ENCODE assay signal across 21 cellular contexts in genomic region chr10:56928717-56929116, GRCh38.
A peak's percentile ranks its signal among the peaks of the same experiment; 100 is the strongest.
DNase-seq lines count a peak whose midpoint lies in the region; ATAC-seq and TF ChIP-seq lines count a peak whose summit lies in the region.
"Had no signal": no experiment of that assay in that cellular context is flagged by ENCODE, and none has a peak within 500 bp of the region (broad histone marks: within the 10 kb centered on the region; RNA-seq: fewer than 3 reads in every experiment).

No MANE protein-coding gene starts in this region.

- no peak for ATAC-seq in HG03442 (IDR thresholded peaks at IDR 0.05; ENCODE audit: unreplicated experiment)
- ATAC-seq: Panc1 had no signal

- H3K27me3 Mint-ChIP-seq in mesothelial cell of epicardium (ENCODE audit: low read depth), result no peaks in the 10 kb centered on the region
- H3K27me3 Mint-ChIP-seq: IgD-negative memory B cell had no signal

- peak overlapping the region; percentile 76 for H3K27ac Mint-ChIP-seq in mesothelial cell of epicardium
- H3K27ac Mint-ChIP-seq: IgD-negative memory B cell had no signal

- peaks cover 12% of the 10 kb centered on the region for H3K36me3 Mint-ChIP-seq in mesothelial cell of epicardium
- H3K36me3 Mint-ChIP-seq: IgD-negative memory B cell had no signal

- DNase-seq in NCI-H82 (lab: John Stamatoyannopoulos, UW), result peak; percentile 1
- no peak for DNase-seq in NCI-H82 treated with DMSO at 0.1 percent for 48 hours (lab: John Stamatoyannopoulos, UW; ENCODE audit: unreplicated experiment)
- peak; percentile 22 for DNase-seq in NCI-H345 (lab: John Stamatoyannopoulos, UW)
- peak; percentile 6 for DNase-seq in epithelial cell of proximal tubule (ENCODE audit: low read depth)
- DNase-seq in mesothelial cell of epicardium (ENCODE audit: low spot score in 2 of 2, unreplicated experiment in 2 of 2), result no peak
- no peak for DNase-seq in NCI-H774 (lab: John Stamatoyannopoulos, UW)
- DNase-seq in HuH-7 (ENCODE audit: low spot score), result no peak
- DNase-seq: BE2C, DND-41, GOT3, HCEC 1CT, Karpas-422, NCI-H1417, NCI-H1694 treated with DMSO at 0.1 percent for 48 hours, NCI-H2081 treated with DMSO at 0.1 percent for 48 hours, NCI-H510A, SIG-M5, SK-N-SH had no signal

- no peak overlapping the region for H3K4me3 ChIP-seq in epithelial cell of proximal tubule (ENCODE audit: low read depth, low read length)

- H3K9me3 Mint-ChIP-seq in mesothelial cell of epicardium, result peaks cover 27% of the 10 kb centered on the region

- H3K4me3 Mint-ChIP-seq in mesothelial cell of epicardium, result no peak overlapping the region
- H3K4me3 Mint-ChIP-seq: IgD-negative memory B cell had no signal

- H3K4me1 Mint-ChIP-seq in mesothelial cell of epicardium, result peaks cover 21% of the 10 kb centered on the region
- H3K4me1 Mint-ChIP-seq: IgD-negative memory B cell had no signal

- TF ChIP-seq CTCF in epithelial cell of proximal tubule (conservative IDR thresholded peaks at IDR 0.05; ENCODE audit: low read depth, low read length), result no peak
- no peak for TF ChIP-seq CTCF in mesothelial cell of epicardium (IDR thresholded peaks at IDR 0.05; ENCODE audit: unreplicated experiment)

Comparison
In these comparisons a context has a peak if more than half of its experiments do, and no peak if none do; other contexts are left out.
1. DNase-seq: peak in NCI-H82 (single experiment), NCI-H345 (single experiment) and epithelial cell of proximal tubule (single experiment); none in NCI-H82 treated with DMSO at 0.1 percent for 48 hours (single experiment), mesothelial cell of epicardium (0 of 2), NCI-H774 (single experiment) and HuH-7 (single experiment).